Comparison of ENCODE assay signal across 14 cellular contexts in the genomic region with DNA sequence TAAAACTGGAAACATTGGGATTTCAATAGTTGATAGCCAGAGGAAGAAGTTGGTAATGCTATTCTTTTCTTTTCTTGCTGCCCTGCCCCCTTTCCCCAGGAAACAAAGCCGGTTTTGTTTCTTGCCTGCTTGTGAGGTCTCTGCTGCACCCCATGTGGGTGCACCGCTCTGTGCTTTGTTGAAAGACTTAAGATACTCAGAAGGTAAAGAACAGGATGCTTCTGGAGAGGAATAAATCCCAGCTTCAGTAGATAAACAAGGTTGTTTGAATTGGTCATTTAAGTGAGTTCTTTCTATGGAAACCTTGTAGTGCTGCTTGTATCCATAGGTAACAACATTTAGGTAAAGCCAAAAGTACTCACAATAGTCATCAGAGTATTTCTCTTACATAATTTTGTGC.
DNase-seq lines count a peak whose midpoint lies in the region; ATAC-seq, FAIRE-seq and TF ChIP-seq lines count a peak whose summit lies in the region.
"Had no signal": no experiment of that assay in that cellular context is flagged by ENCODE, and none has a peak within 500 bp of the region (broad histone marks: within the 10 kb centered on the region; RNA-seq: fewer than 3 reads in every experiment).

No MANE protein-coding gene starts in this region.

- no TSS peak for BruUV-seq in HepG2 (replicated peaks; lab: Mats Ljungman, UMichigan)

- no peak overlapping the region for H3K27ac ChIP-seq in HepG2 (ENCODE audit: extremely low read length, insufficient read depth, low read length)
- no peak overlapping the region for H3K27ac ChIP-seq in right lobe of liver
- peak overlapping the region; percentile 86 for H3K27ac ChIP-seq in mesodermal cell (ENCODE audit: low read depth, low read length, severe bottlenecking)
- H3K27ac ChIP-seq in vagina, result peak overlapping the region; percentile 7
- H3K27ac ChIP-seq: thyroid gland had no signal

- H3K9me3 ChIP-seq in HepG2 (ENCODE audit: low read length) (peaks cover 12% of the 10 kb centered on the region; the same call in 1 of the 2 replicates), right lobe of liver (no peaks in the 10 kb centered on the region), endocrine pancreas (ENCODE audit: control insufficient read depth, low read length) (no peaks in the 10 kb centered on the region), mesodermal cell (ENCODE audit: control insufficient read depth, low read length) (peaks cover 10% of the 10 kb centered on the region), vagina (no peaks in the 10 kb centered on the region)
- H3K9me3 ChIP-seq: thyroid gland had no signal

- peaks cover 23% of the 10 kb centered on the region for H3K79me2 ChIP-seq in HepG2 (ENCODE audit: insufficient read depth, low read length)

- TF ChIP-seq EP300 in HepG2 (IDR thresholded peaks at IDR 0.05; ENCODE audit: low read depth in 2 of 2, low read length in 2 of 2) (no peak), HepG2 (CRISPR knock-in tag; IDR thresholded peaks at IDR 0.05; ENCODE audit: borderline replicate concordance) (no peak)

- TF ChIP-seq POLR2A in HepG2 (IDR thresholded peaks at IDR 0.05; ENCODE audit: insufficient read depth in 1 of 2, low read depth in 2 of 2, low read length in 2 of 2) (no peak), right lobe of liver (IDR thresholded peaks at IDR 0.05) (no peak), vagina (IDR thresholded peaks at IDR 0.05) (no peak)

- no peak overlapping the region for H3K9ac ChIP-seq in HepG2 (ENCODE audit: insufficient read depth, low read depth, low read length)
- no peak overlapping the region for H3K9ac ChIP-seq in endocrine pancreas (ENCODE audit: control insufficient read depth, insufficient read depth, low read length)

- peaks cover 2 to 19% of the 10 kb centered on the region in 2 experiments for H3K36me3 ChIP-seq in HepG2 (replicated peaks in 1 of 2; ENCODE audit: control insufficient read depth in 1 of 2, insufficient read depth in 2 of 2, low read length in 2 of 2)
- H3K36me3 ChIP-seq in right lobe of liver, result no peaks in the 10 kb centered on the region
- no peaks in the 10 kb centered on the region for H3K36me3 ChIP-seq in endocrine pancreas (ENCODE audit: control insufficient read depth, insufficient read depth, low read length)
- H3K36me3 ChIP-seq in mesodermal cell (ENCODE audit: control insufficient read depth, insufficient read depth, low read length), result peaks cover 29% of the 10 kb centered on the region
- H3K36me3 ChIP-seq in vagina, result peaks cover 0 to 3% of the 10 kb centered on the region in 2 donors
- H3K36me3 ChIP-seq: thyroid gland had no signal

- WGBS in HepG2 (ENCODE audit: low lambda C conversion rate), result 68% methylated on average over 2 of the region's 2 CpGs
- 76% methylated on average over 2 of the region's 2 CpGs for WGBS in right lobe of liver (ENCODE audit: insufficient coverage, low coverage, low lambda C conversion rate, missing lambda C conversion rate)
- no CpG with 5 or more reads among the region's 2 CpGs for WGBS in mesodermal cell (ENCODE audit: insufficient coverage in 2 of 2), 2 experiments

- CTCF ChIA-PET in HepG2 (lab: Yijun Ruan, JAX; ENCODE audit: low intra/inter-chr PET ratio, low total read pairs), result no interaction called here

- no peak overlapping the region for H2AFZ ChIP-seq in HepG2 (ENCODE audit: low read length)

- in situ Hi-C loops in HepG2 (cut with HindIII; ENCODE audit: extremely low pct_ligation_motif_present, low pct_unique_long_range_greater_than_20kb), result no loop called here

- peak; percentile 31 for DNase-seq in HepG2 (ENCODE audit: low spot score)
- no peak for DNase-seq in right lobe of liver
- DNase-seq in vagina (ENCODE audit: extremely low spot score in 2 of 2), result no peak
- DNase-seq in NCI-H187 (lab: John Stamatoyannopoulos, UW), result no peak
- no peak for DNase-seq in CD1c-positive myeloid dendritic cell (ENCODE audit: extremely low spot score)
- DNase-seq: activated CD4-positive, CD25-positive, alpha-beta regulatory T cell treated with anti-CD3 and anti-CD28 coated beads, Interleukin-2, amount 50 U/mL, for 72 hours; activated T-cell treated with anti-CD3 and anti-CD28 coated beads, Interleukin-2, amount 50 U/mL, for 1 hour; NCI-H1417 treated with DMSO at 0.1 percent for 48 hours; NCI-H446; T-cell had no signal

- H4K20me1 ChIP-seq in HepG2 (ENCODE audit: insufficient read depth, low read length), result no peaks in the 10 kb centered on the region

- H3K4me2 ChIP-seq in HepG2 (ENCODE audit: low read depth, low read length), result no peak overlapping the region

- POLR2A ChIA-PET in HepG2 (lab: Yijun Ruan, JAX), result no interaction called here

- ATAC-seq in HepG2 (no peak), right lobe of liver (no peak), GM18498 (IDR thresholded peaks at IDR 0.05; ENCODE audit: unreplicated experiment) (no peak)
- ATAC-seq: T-cell had no signal

- TF ChIP-seq CTCF in HepG2 (CRISPR knock-in tag; IDR thresholded peaks at IDR 0.05), result no peak
- TF ChIP-seq CTCF in right lobe of liver (IDR thresholded peaks at IDR 0.05), result no peak
- TF ChIP-seq CTCF in vagina (IDR thresholded peaks at IDR 0.05), result no peak

- H3K27me3 ChIP-seq in HepG2 (ENCODE audit: control insufficient read depth in 1 of 2, insufficient read depth in 2 of 2, low read length in 2 of 2), result no peaks in the 10 kb centered on the region
- H3K27me3 ChIP-seq in right lobe of liver, result no peaks in the 10 kb centered on the region
- peaks cover 1% of the 10 kb centered on the region for H3K27me3 ChIP-seq in endocrine pancreas (ENCODE audit: control insufficient read depth, insufficient read depth, low read length)
- H3K27me3 ChIP-seq in vagina, result no peaks in the 10 kb centered on the region
- H3K27me3 ChIP-seq: thyroid gland had no signal

- H3K4me3 ChIP-seq in HepG2 (replicated peaks in 1 of 3; ENCODE audit: insufficient read depth in 1 of 3, low read depth in 2 of 3, low read length in 3 of 3) (no peak overlapping the region), right lobe of liver (no peak overlapping the region), endocrine pancreas (ENCODE audit: control insufficient read depth, insufficient read depth, low read length) (peak overlapping the region; percentile 24), mesodermal cell (ENCODE audit: extremely low read depth, insufficient read depth, low read length, poor library complexity, severe bottlenecking) (no peak overlapping the region), vagina (no peak overlapping the region)
- H3K4me3 ChIP-seq: thyroid gland had no signal

- H3K4me1 ChIP-seq in HepG2 (ENCODE audit: insufficient read depth, low read length), result peaks cover 86% of the 10 kb centered on the region
- H3K4me1 ChIP-seq in right lobe of liver, result peaks cover 0 to 20% (median 4%) of the 10 kb centered on the region in 4 donors
- peaks cover 14% of the 10 kb centered on the region for H3K4me1 ChIP-seq in endocrine pancreas (ENCODE audit: control insufficient read depth, insufficient read depth, low read length)
- H3K4me1 ChIP-seq in mesodermal cell (ENCODE audit: control insufficient read depth, insufficient read depth, low read length, poor library complexity, severe bottlenecking), result peaks cover 6% of the 10 kb centered on the region
- H3K4me1 ChIP-seq in vagina, result peaks cover 32% of the 10 kb centered on the region
- H3K4me1 ChIP-seq: thyroid gland had no signal

- intact Hi-C loops in HepG2 (cut with micrococcal nuclease; ENCODE audit: unreplicated experiment), result no loop called here
- intact Hi-C loops in right lobe of liver (cut with DNase I), result no loop called here
- intact Hi-C loops in vagina (cut with DNase I), result no loop called here

- no peak for TF ChIP-seq RAD21 in HepG2 (CRISPR knock-in tag; IDR thresholded peaks at IDR 0.05)

- FAIRE-seq in HepG2 (lab: Jason Lieb, UNC), result no peak

TF ChIP-seq in HepG2, 621 proteins besides CTCF, POLR2A, EP300 and RAD21 (continues in another document):
- TF ChIP-seq PTBP1 (IDR thresholded peaks at IDR 0.05; ENCODE audit: low read depth, low read length, poor library complexity, severe bottlenecking), result no peak
- TF ChIP-seq, protein P1, sequence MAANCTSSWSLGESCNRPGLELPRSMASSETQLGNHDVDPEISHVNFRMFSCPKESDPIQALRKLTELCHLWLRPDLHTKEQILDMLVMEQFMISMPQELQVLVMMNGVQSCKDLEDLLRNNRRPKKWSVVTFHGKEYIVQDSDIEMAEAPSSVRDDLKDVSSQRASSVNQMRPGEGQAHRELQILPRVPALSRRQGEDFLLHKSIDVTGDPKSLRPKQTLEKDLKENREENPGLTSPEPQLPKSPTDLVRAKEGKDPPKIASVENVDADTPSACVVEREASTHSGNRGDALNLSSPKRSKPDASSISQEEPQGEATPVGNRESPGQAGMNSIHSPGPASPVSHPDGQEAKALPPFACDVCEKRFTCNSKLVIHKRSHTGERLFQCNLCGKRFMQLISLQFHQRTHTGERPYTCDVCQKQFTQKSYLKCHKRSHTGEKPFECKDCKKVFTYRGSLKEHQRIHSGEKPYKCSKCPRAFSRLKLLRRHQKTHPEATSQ (CRISPR knock-in tag; IDR thresholded peaks at IDR 0.05; ENCODE audit: borderline replicate concordance), result no peak

Comparison
In these comparisons a context has a peak if more than half of its experiments do, and no peak if none do; other contexts are left out.
1. H3K27ac ChIP-seq: peak in mesodermal cell (single experiment) and vagina (single experiment); none in HepG2 (single experiment) and right lobe of liver (0 of 3).